In the genomic region with DNA sequence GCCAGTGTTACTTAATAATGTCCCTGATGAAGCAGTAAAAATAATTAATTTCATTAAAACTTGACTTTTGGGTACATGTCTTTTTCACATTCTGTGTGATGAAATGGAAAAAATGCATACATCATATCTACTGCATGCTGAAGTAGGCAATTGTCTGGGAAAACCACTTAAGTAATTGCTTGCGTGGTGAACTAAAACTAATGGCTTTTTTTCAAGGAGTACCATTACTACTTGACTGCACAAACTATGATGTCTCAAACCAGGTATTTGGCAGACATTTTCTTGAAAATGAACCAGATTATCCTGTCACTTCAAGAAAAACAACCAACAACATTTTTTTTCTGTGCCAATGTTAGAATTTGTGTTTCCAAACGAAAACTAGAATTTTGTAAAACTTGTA, we compare ENCODE assay signal across 1 cellular context.
TF ChIP-seq lines count a peak whose summit lies in the region.

No MANE protein-coding gene starts in this region.

TF ChIP-seq in HEK293, 187 proteins besides CTCF, POLR2A, EP300 and RAD21 (continued from another document):
- TF ChIP-seq, protein P1, sequence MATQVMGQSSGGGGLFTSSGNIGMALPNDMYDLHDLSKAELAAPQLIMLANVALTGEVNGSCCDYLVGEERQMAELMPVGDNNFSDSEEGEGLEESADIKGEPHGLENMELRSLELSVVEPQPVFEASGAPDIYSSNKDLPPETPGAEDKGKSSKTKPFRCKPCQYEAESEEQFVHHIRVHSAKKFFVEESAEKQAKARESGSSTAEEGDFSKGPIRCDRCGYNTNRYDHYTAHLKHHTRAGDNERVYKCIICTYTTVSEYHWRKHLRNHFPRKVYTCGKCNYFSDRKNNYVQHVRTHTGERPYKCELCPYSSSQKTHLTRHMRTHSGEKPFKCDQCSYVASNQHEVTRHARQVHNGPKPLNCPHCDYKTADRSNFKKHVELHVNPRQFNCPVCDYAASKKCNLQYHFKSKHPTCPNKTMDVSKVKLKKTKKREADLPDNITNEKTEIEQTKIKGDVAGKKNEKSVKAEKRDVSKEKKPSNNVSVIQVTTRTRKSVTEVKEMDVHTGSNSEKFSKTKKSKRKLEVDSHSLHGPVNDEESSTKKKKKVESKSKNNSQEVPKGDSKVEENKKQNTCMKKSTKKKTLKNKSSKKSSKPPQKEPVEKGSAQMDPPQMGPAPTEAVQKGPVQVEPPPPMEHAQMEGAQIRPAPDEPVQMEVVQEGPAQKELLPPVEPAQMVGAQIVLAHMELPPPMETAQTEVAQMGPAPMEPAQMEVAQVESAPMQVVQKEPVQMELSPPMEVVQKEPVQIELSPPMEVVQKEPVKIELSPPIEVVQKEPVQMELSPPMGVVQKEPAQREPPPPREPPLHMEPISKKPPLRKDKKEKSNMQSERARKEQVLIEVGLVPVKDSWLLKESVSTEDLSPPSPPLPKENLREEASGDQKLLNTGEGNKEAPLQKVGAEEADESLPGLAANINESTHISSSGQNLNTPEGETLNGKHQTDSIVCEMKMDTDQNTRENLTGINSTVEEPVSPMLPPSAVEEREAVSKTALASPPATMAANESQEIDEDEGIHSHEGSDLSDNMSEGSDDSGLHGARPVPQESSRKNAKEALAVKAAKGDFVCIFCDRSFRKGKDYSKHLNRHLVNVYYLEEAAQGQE (tag by site-specific recombination; IDR thresholded peaks at IDR 0.05) = no peak
- TF ChIP-seq ZNF174 (tag by site-specific recombination; IDR thresholded peaks at IDR 0.05) = no peak
- TF ChIP-seq ZBTB21 (tag by site-specific recombination; IDR thresholded peaks at IDR 0.05) = peak; percentile 36; the same call in 1 of the 2 replicates
- no peak for TF ChIP-seq ZNF623 (tag by site-specific recombination; IDR thresholded peaks at IDR 0.05)
- TF ChIP-seq, protein P2, sequence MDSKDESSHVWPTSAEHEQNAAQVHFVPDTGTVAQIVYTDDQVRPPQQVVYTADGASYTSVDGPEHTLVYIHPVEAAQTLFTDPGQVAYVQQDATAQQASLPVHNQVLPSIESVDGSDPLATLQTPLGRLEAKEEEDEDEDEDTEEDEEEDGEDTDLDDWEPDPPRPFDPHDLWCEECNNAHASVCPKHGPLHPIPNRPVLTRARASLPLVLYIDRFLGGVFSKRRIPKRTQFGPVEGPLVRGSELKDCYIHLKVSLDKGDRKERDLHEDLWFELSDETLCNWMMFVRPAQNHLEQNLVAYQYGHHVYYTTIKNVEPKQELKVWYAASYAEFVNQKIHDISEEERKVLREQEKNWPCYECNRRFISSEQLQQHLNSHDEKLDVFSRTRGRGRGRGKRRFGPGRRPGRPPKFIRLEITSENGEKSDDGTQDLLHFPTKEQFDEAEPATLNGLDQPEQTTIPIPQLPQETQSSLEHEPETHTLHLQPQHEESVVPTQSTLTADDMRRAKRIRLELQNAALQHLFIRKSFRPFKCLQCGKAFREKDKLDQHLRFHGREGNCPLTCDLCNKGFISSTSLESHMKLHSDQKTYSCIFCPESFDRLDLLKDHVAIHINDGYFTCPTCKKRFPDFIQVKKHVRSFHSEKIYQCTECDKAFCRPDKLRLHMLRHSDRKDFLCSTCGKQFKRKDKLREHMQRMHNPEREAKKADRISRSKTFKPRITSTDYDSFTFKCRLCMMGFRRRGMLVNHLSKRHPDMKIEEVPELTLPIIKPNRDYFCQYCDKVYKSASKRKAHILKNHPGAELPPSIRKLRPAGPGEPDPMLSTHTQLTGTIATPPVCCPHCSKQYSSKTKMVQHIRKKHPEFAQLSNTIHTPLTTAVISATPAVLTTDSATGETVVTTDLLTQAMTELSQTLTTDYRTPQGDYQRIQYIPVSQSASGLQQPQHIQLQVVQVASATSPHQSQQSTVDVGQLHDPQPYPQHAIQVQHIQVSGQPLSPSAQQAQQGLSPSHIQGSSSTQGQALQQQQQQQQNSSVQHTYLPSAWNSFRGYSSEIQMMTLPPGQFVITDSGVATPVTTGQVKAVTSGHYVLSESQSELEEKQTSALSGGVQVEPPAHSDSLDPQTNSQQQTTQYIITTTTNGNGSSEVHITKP (tag by site-specific recombination; IDR thresholded peaks at IDR 0.05) = no peak
- TF ChIP-seq, protein P3, sequence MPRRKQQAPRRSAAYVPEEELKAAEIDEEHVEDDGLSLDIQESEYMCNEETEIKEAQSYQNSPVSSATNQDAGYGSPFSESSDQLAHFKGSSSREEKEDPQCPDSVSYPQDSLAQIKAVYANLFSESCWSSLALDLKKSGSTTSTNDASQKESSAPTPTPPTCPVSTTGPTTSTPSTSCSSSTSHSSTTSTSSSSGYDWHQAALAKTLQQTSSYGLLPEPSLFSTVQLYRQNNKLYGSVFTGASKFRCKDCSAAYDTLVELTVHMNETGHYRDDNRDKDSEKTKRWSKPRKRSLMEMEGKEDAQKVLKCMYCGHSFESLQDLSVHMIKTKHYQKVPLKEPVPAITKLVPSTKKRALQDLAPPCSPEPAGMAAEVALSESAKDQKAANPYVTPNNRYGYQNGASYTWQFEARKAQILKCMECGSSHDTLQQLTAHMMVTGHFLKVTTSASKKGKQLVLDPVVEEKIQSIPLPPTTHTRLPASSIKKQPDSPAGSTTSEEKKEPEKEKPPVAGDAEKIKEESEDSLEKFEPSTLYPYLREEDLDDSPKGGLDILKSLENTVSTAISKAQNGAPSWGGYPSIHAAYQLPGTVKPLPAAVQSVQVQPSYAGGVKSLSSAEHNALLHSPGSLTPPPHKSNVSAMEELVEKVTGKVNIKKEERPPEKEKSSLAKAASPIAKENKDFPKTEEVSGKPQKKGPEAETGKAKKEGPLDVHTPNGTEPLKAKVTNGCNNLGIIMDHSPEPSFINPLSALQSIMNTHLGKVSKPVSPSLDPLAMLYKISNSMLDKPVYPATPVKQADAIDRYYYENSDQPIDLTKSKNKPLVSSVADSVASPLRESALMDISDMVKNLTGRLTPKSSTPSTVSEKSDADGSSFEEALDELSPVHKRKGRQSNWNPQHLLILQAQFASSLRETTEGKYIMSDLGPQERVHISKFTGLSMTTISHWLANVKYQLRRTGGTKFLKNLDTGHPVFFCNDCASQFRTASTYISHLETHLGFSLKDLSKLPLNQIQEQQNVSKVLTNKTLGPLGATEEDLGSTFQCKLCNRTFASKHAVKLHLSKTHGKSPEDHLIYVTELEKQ (tag by site-specific recombination; IDR thresholded peaks at IDR 0.05; ENCODE audit: borderline replicate concordance) = peak; percentile 28; the same call in 1 of the 2 replicates
- TF ChIP-seq, protein P4, sequence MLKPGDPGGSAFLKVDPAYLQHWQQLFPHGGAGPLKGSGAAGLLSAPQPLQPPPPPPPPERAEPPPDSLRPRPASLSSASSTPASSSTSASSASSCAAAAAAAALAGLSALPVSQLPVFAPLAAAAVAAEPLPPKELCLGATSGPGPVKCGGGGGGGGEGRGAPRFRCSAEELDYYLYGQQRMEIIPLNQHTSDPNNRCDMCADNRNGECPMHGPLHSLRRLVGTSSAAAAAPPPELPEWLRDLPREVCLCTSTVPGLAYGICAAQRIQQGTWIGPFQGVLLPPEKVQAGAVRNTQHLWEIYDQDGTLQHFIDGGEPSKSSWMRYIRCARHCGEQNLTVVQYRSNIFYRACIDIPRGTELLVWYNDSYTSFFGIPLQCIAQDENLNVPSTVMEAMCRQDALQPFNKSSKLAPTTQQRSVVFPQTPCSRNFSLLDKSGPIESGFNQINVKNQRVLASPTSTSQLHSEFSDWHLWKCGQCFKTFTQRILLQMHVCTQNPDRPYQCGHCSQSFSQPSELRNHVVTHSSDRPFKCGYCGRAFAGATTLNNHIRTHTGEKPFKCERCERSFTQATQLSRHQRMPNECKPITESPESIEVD (tag by site-specific recombination; IDR thresholded peaks at IDR 0.05) = peak; percentile 84
- TF ChIP-seq, protein P5, sequence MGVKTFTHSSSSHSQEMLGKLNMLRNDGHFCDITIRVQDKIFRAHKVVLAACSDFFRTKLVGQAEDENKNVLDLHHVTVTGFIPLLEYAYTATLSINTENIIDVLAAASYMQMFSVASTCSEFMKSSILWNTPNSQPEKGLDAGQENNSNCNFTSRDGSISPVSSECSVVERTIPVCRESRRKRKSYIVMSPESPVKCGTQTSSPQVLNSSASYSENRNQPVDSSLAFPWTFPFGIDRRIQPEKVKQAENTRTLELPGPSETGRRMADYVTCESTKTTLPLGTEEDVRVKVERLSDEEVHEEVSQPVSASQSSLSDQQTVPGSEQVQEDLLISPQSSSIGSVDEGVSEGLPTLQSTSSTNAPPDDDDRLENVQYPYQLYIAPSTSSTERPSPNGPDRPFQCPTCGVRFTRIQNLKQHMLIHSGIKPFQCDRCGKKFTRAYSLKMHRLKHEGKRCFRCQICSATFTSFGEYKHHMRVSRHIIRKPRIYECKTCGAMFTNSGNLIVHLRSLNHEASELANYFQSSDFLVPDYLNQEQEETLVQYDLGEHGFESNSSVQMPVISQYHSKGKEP (tag by site-specific recombination; IDR thresholded peaks at IDR 0.05) = peak; percentile 84
- no peak for TF ChIP-seq ZEB2 (tag by site-specific recombination; IDR thresholded peaks at IDR 0.05)
- no peak for TF ChIP-seq ZFP69B (tag by site-specific recombination; IDR thresholded peaks at IDR 0.05)
- peak; percentile 71; the same call in 1 of the 2 replicates for TF ChIP-seq OSR2 (tag by site-specific recombination; IDR thresholded peaks at IDR 0.05)
- TF ChIP-seq ZNF24 (tag by site-specific recombination; IDR thresholded peaks at IDR 0.05) = no peak
- TF ChIP-seq EGR2 (tag by site-specific recombination; IDR thresholded peaks at IDR 0.05; ENCODE audit: low read depth) = no peak
- no peak for TF ChIP-seq ZNF610 (tag by site-specific recombination; IDR thresholded peaks at IDR 0.05; ENCODE audit: borderline replicate concordance)
